Comparison of ENCODE assay signal across 13 cellular contexts in the genomic region with DNA sequence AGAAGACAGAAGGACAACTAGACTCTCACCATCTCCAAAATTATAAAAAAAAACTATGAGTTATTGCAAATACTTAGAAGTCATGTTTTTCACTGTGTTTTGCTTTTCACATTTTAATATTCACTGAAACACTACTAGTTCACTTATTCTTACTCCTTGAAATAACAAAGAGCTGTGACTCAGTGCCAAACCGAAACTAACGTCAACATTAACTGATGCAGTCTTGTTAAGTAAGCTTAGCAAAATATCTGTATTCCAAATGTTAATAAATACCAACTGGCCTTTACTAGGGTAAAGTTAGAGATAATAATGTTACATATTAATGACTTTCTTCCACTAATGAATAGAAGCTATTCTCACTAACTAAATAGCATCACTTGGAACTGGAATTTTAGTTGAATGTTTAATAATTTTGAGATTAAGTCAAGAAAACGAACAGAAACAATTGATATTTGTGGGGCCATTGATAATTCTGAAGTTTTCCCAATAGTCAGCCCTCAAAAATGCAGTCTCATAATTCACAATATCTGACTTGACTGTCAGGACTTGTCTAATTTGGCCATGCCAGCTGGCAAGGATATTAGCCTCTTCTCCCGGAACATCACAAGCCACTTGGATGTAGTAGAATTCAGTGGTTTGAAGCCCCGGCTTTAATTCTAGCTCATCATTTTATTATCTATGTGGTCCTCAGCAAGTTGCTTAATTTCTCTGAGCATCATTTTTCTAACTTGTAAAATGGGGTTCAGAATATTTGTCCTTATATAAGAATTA.
DNase-seq lines count a peak whose midpoint lies in the region; ATAC-seq, FAIRE-seq and TF ChIP-seq lines count a peak whose summit lies in the region.
"Had no signal": no experiment of that assay in that cellular context is flagged by ENCODE, and none has a peak within 500 bp of the region (broad histone marks: within the 10 kb centered on the region; RNA-seq: fewer than 3 reads in every experiment).

No MANE protein-coding gene starts in this region.

- H3K27me3 Mint-ChIP-seq in Caco-2 (ENCODE audit: insufficient read depth, unreplicated experiment) = no peaks in the 10 kb centered on the region
- H3K27me3 Mint-ChIP-seq: activated CD4-positive, alpha-beta memory T cell treated with anti-CD3 and anti-CD28 coated beads for 36 hours; stimulated activated naive CD8-positive, alpha-beta T cell treated with anti-CD3 and anti-CD28 coated beads, Interleukin-15, Interleukin-2, amounts not matched to agents 100 ng/mL and 50 ng/mL, for 24 hours had no signal

- H3K36me3 ChIP-seq in MG63 = no peaks in the 10 kb centered on the region
- no peaks in the 10 kb centered on the region for H3K36me3 ChIP-seq in Caco-2 (ENCODE audit: control insufficient read depth, insufficient read depth, low read length)

- peak; percentile 12 for DNase-seq in MG63
- peak; percentile 95 for DNase-seq in fibroblast of mammary gland (ENCODE audit: low read depth)
- no peak for DNase-seq in sciatic nerve (ENCODE audit: low spot score)
- no peak for DNase-seq in GM10248 (ENCODE audit: extremely low spot score)
- no peak for DNase-seq in Caco-2
- no peak for DNase-seq in activated effector memory CD4-positive, alpha-beta T cell treated with Interleukin-2 at 50 U/mL for 16 hours
- no peak for DNase-seq in urothelium cell line (ENCODE audit: low spot score)
- DNase-seq: activated CD4-positive, alpha-beta memory T cell treated with anti-CD3 and anti-CD28 coated beads for 36 hours; anterior cingulate cortex; NCI-H187; SHP77 had no signal

- H3K9me3 ChIP-seq in MG63 = no peaks in the 10 kb centered on the region
- no peaks in the 10 kb centered on the region for H3K9me3 ChIP-seq in Caco-2

- H3K27me3 ChIP-seq in MG63 (no peaks in the 10 kb centered on the region), Caco-2 (replicated peaks; ENCODE audit: control insufficient read depth, insufficient read depth, low read length) (no peaks in the 10 kb centered on the region)

- ATAC-seq in GM18870 (IDR thresholded peaks at IDR 0.05; ENCODE audit: unreplicated experiment) (peak; percentile 68), sciatic nerve (peak; percentile 87)

- no peak overlapping the region for H3K4me3 Mint-ChIP-seq in Caco-2 (ENCODE audit: unreplicated experiment)
- H3K4me3 Mint-ChIP-seq: activated CD4-positive, alpha-beta memory T cell treated with anti-CD3 and anti-CD28 coated beads for 36 hours; stimulated activated naive CD8-positive, alpha-beta T cell treated with anti-CD3 and anti-CD28 coated beads, Interleukin-15, Interleukin-2, amounts not matched to agents 100 ng/mL and 50 ng/mL, for 24 hours had no signal

- peaks cover 26% of the 10 kb centered on the region for H3K9me3 Mint-ChIP-seq in Caco-2 (ENCODE audit: unreplicated experiment)
- H3K9me3 Mint-ChIP-seq: activated CD4-positive, alpha-beta memory T cell treated with anti-CD3 and anti-CD28 coated beads for 36 hours; stimulated activated naive CD8-positive, alpha-beta T cell treated with anti-CD3 and anti-CD28 coated beads, Interleukin-15, Interleukin-2, amounts not matched to agents 100 ng/mL and 50 ng/mL, for 24 hours had no signal

- POLR2A ChIA-PET in GM10248 (lab: Yijun Ruan, JAX) (no interaction called here), Caco-2 (lab: Charles Lee) (no interaction called here)

- H3K27ac Mint-ChIP-seq in Caco-2 (ENCODE audit: unreplicated experiment) = no peak overlapping the region
- H3K27ac Mint-ChIP-seq: activated CD4-positive, alpha-beta memory T cell treated with anti-CD3 and anti-CD28 coated beads for 36 hours; stimulated activated naive CD8-positive, alpha-beta T cell treated with anti-CD3 and anti-CD28 coated beads, Interleukin-15, Interleukin-2, amounts not matched to agents 100 ng/mL and 50 ng/mL, for 24 hours had no signal

- no peak overlapping the region for H3K4me3 ChIP-seq in MG63
- H3K4me3 ChIP-seq in fibroblast of mammary gland (ENCODE audit: control insufficient read depth, low read depth, low read length) = no peak overlapping the region
- no peak overlapping the region for H3K4me3 ChIP-seq in Caco-2 (ENCODE audit: low read depth, low read length)

- CTCF ChIA-PET in GM10248 (lab: Yijun Ruan, JAX) = no interaction called here
- CTCF ChIA-PET in Caco-2 (lab: Charles Lee) = interaction anchor here (0.6 to 1.1 kb wide), 2 partner anchors 19 to 1721 kb away, joined by 3 to 4 read pairs; no protein-coding TSS in a partner anchor

- H3K36me3 Mint-ChIP-seq in Caco-2 (ENCODE audit: insufficient read depth, unreplicated experiment) = no peaks in the 10 kb centered on the region
- H3K36me3 Mint-ChIP-seq: activated CD4-positive, alpha-beta memory T cell treated with anti-CD3 and anti-CD28 coated beads for 36 hours had no signal

- intact Hi-C loops in sciatic nerve (cut with DNase I) (no loop called here), Caco-2 (cut with micrococcal nuclease; ENCODE audit: unreplicated experiment) (no loop called here)

- H3K4me1 ChIP-seq in Caco-2 = peaks cover 49% of the 10 kb centered on the region

- peaks cover 18% of the 10 kb centered on the region for H3K4me1 Mint-ChIP-seq in Caco-2 (ENCODE audit: low read depth, unreplicated experiment)

- TF ChIP-seq CTCF in fibroblast of mammary gland (conservative IDR thresholded peaks at IDR 0.05; ENCODE audit: control insufficient read depth, insufficient read depth, low read depth, low read length) (no peak), GM10248 (IDR thresholded peaks at IDR 0.05; ENCODE audit: control extremely low read depth, extremely low read depth, low read depth, missing control alignments) (no peak), Caco-2 (IDR thresholded peaks at IDR 0.05; ENCODE audit: insufficient read depth in 1 of 2, low read depth in 1 of 2, low read length in 1 of 2, severe bottlenecking in 1 of 2, unreplicated experiment in 1 of 2) (no peak)

- no TSS peak for BruUV-seq in Caco-2 (replicated peaks; lab: Mats Ljungman, UMichigan)

- FAIRE-seq in urothelium cell line (lab: Jason Lieb, UNC) = no peak

Comparison
In these comparisons a context has a peak if more than half of its experiments do, and no peak if none do; other contexts are left out.
1. DNase-seq: peak in MG63 (single experiment) and fibroblast of mammary gland (single experiment); none in sciatic nerve (single experiment), GM10248 (single experiment), Caco-2 (0 of 2), activated effector memory CD4-positive, alpha-beta T cell treated with Interleukin-2 at 50 U/mL for 16 hours (single experiment) and urothelium cell line (single experiment).